ENCODE assay signal across 18 cellular contexts in genomic region chr1:246703581-246703980, GRCh38. TPM values are rescaled to one million over a fixed set of nuclear protein-coding genes. Genes with fewer than 3 reads are reported as not detected.
DNase-seq lines count a peak whose midpoint lies in the region; ATAC-seq and TF ChIP-seq lines count a peak whose summit lies in the region.
"Had no signal": no experiment of that assay in that cellular context is flagged by ENCODE, and none has a peak within 500 bp of the region (broad histone marks: within the 10 kb centered on the region; RNA-seq: fewer than 3 reads in every experiment).

No MANE protein-coding gene starts in this region.

- H2AFZ ChIP-seq in neural progenitor cell (replicated peaks), result peak overlapping the region; percentile 42

- no peaks in the 10 kb centered on the region for H3K79me2 ChIP-seq in neural progenitor cell (ENCODE audit: low read depth)

- no peaks in the 10 kb centered on the region for H4K20me1 ChIP-seq in neural progenitor cell (ENCODE audit: low read depth)

- POLR2A ChIA-PET in CD8-positive, alpha-beta T cell (lab: Charles Lee), result no interaction called here

- TF ChIP-seq CTCF in Calu3 (IDR thresholded peaks at IDR 0.05; ENCODE audit: unreplicated experiment) (no peak), breast epithelium (IDR thresholded peaks at IDR 0.05) (no peak), neural progenitor cell (IDR thresholded peaks at IDR 0.05) (no peak)
- TF ChIP-seq CTCF in CD8-positive, alpha-beta T cell (IDR thresholded peaks at IDR 0.05), result no peak

- H3K36me3 Mint-ChIP-seq in Calu3 (ENCODE audit: insufficient read depth, unreplicated experiment) (no peaks in the 10 kb centered on the region), neural progenitor cell (no peaks in the 10 kb centered on the region)
- H3K36me3 Mint-ChIP-seq in CD8-positive, alpha-beta T cell, result no peaks in the 10 kb centered on the region

- CTCF ChIA-PET in Calu3 (lab: Charles Lee), result interaction anchor here (0.9 kb wide), 1 partner anchor 12 kb away, joined by 3 read pairs; no protein-coding TSS in a partner anchor
- CTCF ChIA-PET in CD8-positive, alpha-beta T cell (lab: Charles Lee), result interaction anchor here (1.7 kb wide), 1 partner anchor 206 kb away, joined by 4 read pairs; no protein-coding TSS in a partner anchor

- no peaks in the 10 kb centered on the region for H3K27me3 Mint-ChIP-seq in Calu3 (ENCODE audit: unreplicated experiment)
- H3K27me3 Mint-ChIP-seq in neural progenitor cell (ENCODE audit: insufficient read depth, low read depth), result no peaks in the 10 kb centered on the region
- peaks cover 2% of the 10 kb centered on the region for H3K27me3 Mint-ChIP-seq in CD8-positive, alpha-beta T cell (ENCODE audit: low read depth)

- no peak overlapping the region for H3K4me3 Mint-ChIP-seq in Calu3 (ENCODE audit: low read depth, unreplicated experiment)
- H3K4me3 Mint-ChIP-seq in neural progenitor cell, result no peak overlapping the region
- no peak overlapping the region for H3K4me3 Mint-ChIP-seq in CD8-positive, alpha-beta T cell
- H3K4me3 Mint-ChIP-seq: effector memory CD8-positive, alpha-beta T cell; stimulated activated naive CD8-positive, alpha-beta T cell treated with anti-CD3 and anti-CD28 coated beads, Interleukin-15, amount 100 ng/mL, for 72 hours had no signal

- H3K36me3 ChIP-seq in breast epithelium (no peaks in the 10 kb centered on the region), neural progenitor cell (no peaks in the 10 kb centered on the region)
- no peaks in the 10 kb centered on the region for H3K36me3 ChIP-seq in CD8-positive, alpha-beta T cell (ENCODE audit: insufficient read depth, low read length)
- H3K36me3 ChIP-seq: uterus had no signal

- H3K27ac ChIP-seq in breast epithelium (peak overlapping the region; percentile 2 to 21), neural progenitor cell (no peak overlapping the region)
- H3K27ac ChIP-seq in CD8-positive, alpha-beta T cell (ENCODE audit: low read depth, low read length), result no peak overlapping the region
- H3K27ac ChIP-seq: foreskin keratinocyte, KMS-11, uterus had no signal

- peak; percentile 57 for DNase-seq in Calu3
- peak; percentile 53 for DNase-seq in Jurkat, Clone E6-1 (ENCODE audit: low read depth, low spot score)
- peak in 1 of 2 donors; percentile 66 for DNase-seq in breast epithelium (ENCODE audit: low spot score in 2 of 2)
- no peak for DNase-seq in neural progenitor cell (ENCODE audit: low spot score)
- no peak for DNase-seq in GOT3 (lab: John Stamatoyannopoulos, UW)
- DNase-seq in kidney glomerular epithelial cell (lab: John Stamatoyannopoulos, UW), result no peak
- DNase-seq in stimulated activated CD4-positive, alpha-beta T cell treated with anti-CD3 and anti-CD28 coated beads, Interleukin-4, amount 100 ng/mL, for 4 hours, result no peak
- DNase-seq in CD8-positive, alpha-beta T cell, result no peak
- DNase-seq: C1 segment of cervical spinal cord; effector memory CD8-positive, alpha-beta T cell; EL; foreskin keratinocyte; NCI-H1436; NCI-H510A; stimulated activated naive CD8-positive, alpha-beta T cell treated with anti-CD3 and anti-CD28 coated beads, Interleukin-15, amount 100 ng/mL, for 72 hours; SW 1271; uterus had no signal

- H3K9me3 Mint-ChIP-seq in Calu3 (ENCODE audit: low read depth, unreplicated experiment), result no peaks in the 10 kb centered on the region
- H3K9me3 Mint-ChIP-seq in neural progenitor cell, result no peaks in the 10 kb centered on the region
- no peaks in the 10 kb centered on the region for H3K9me3 Mint-ChIP-seq in CD8-positive, alpha-beta T cell
- H3K9me3 Mint-ChIP-seq: effector memory CD8-positive, alpha-beta T cell; stimulated activated naive CD8-positive, alpha-beta T cell treated with anti-CD3 and anti-CD28 coated beads, Interleukin-15, amount 100 ng/mL, for 72 hours had no signal

- H3K27me3 ChIP-seq in breast epithelium, result no peaks in the 10 kb centered on the region
- no peaks in the 10 kb centered on the region for H3K27me3 ChIP-seq in neural progenitor cell
- no peaks in the 10 kb centered on the region for H3K27me3 ChIP-seq in CD8-positive, alpha-beta T cell (ENCODE audit: insufficient read depth, low read length)
- H3K27me3 ChIP-seq: foreskin keratinocyte, uterus had no signal

- H3K4me3 ChIP-seq in Jurkat, Clone E6-1 (ENCODE audit: low read length), result no peak overlapping the region
- H3K4me3 ChIP-seq in breast epithelium (no peak overlapping the region), neural progenitor cell (no peak overlapping the region)
- H3K4me3 ChIP-seq in CD8-positive, alpha-beta T cell (ENCODE audit: low read depth, low read length), result no peak overlapping the region
- H3K4me3 ChIP-seq: uterus had no signal

- H3K27ac Mint-ChIP-seq in Calu3 (ENCODE audit: unreplicated experiment), result no peak overlapping the region
- H3K27ac Mint-ChIP-seq in neural progenitor cell, result no peak overlapping the region
- no peak overlapping the region for H3K27ac Mint-ChIP-seq in CD8-positive, alpha-beta T cell
- H3K27ac Mint-ChIP-seq: effector memory CD8-positive, alpha-beta T cell; stimulated activated naive CD8-positive, alpha-beta T cell treated with anti-CD3 and anti-CD28 coated beads, Interleukin-15, amount 100 ng/mL, for 72 hours had no signal

- H3K4me1 Mint-ChIP-seq in Calu3 (ENCODE audit: low read depth, unreplicated experiment) (peaks cover 26% of the 10 kb centered on the region), neural progenitor cell (no peaks in the 10 kb centered on the region)
- peaks cover 6% of the 10 kb centered on the region for H3K4me1 Mint-ChIP-seq in CD8-positive, alpha-beta T cell (ENCODE audit: low read depth)

- H3K9me3 ChIP-seq in breast epithelium, result no peaks in the 10 kb centered on the region
- no peaks in the 10 kb centered on the region for H3K9me3 ChIP-seq in neural progenitor cell (ENCODE audit: low read depth)
- H3K9me3 ChIP-seq in CD8-positive, alpha-beta T cell (ENCODE audit: low read length), result no peaks in the 10 kb centered on the region
- H3K9me3 ChIP-seq: uterus had no signal

- BruUV-seq in Calu3 (replicated peaks; lab: Mats Ljungman, UMichigan), result no TSS peak

- TF ChIP-seq POLR2A in breast epithelium (IDR thresholded peaks at IDR 0.05), result no peak

- H3K9ac ChIP-seq in neural progenitor cell, result no peak overlapping the region
- H3K9ac ChIP-seq: KMS-11 had no signal

- no peak for ATAC-seq in CD8-positive, alpha-beta T cell
- ATAC-seq: effector memory CD8-positive, alpha-beta T cell; foreskin keratinocyte; stimulated activated naive CD8-positive, alpha-beta T cell treated with anti-CD3 and anti-CD28 coated beads, Interleukin-15, amount 100 ng/mL, for 72 hours had no signal

- H3K4me2 ChIP-seq in neural progenitor cell, result no peak overlapping the region
- H3K4me2 ChIP-seq: KMS-11 had no signal

- no peaks in the 10 kb centered on the region for H3F3A ChIP-seq in neural progenitor cell (ENCODE audit: low read depth)

- H3K4me1 ChIP-seq in breast epithelium (no peaks in the 10 kb centered on the region), neural progenitor cell (no peaks in the 10 kb centered on the region)
- H3K4me1 ChIP-seq in CD8-positive, alpha-beta T cell (ENCODE audit: insufficient read depth, low read length), result peaks cover 2% of the 10 kb centered on the region
- H3K4me1 ChIP-seq: uterus had no signal

- intact Hi-C loops in Calu3 (cut with micrococcal nuclease; ENCODE audit: unreplicated experiment) (no loop called here), breast epithelium (cut with DNase I; ENCODE audit: low total_unique reads) (no loop called here)
- intact Hi-C loops in CD8-positive, alpha-beta T cell (cut with DNase I, micrococcal nuclease), result no loop called here

RNA-seq across cellular contexts. Expression of gene SCCPDH, which starts 20.6 kb away (rescaled TPM):
- total RNA-seq in Calu3 (2022) (36.0 and 40.0 TPM in 2 replicates), breast epithelium (10 to 100 TPM; 11.3 to 30.8 (median 23.7) TPM), neural progenitor cell (ENCODE audit: low replicate concordance) (46.7 and 56.3 TPM in 2 replicates)
- 82.1 TPM for polyA plus RNA-seq in Jurkat, Clone E6-1 (2012; ENCODE audit: insufficient read depth, insufficient read length)
- 1 to 10 TPM; 5.4 to 6.0 TPM for total RNA-seq in CD8-positive, alpha-beta T cell

Comparison
In these comparisons a context has a peak if more than half of its experiments do, and no peak if none do; other contexts are left out.
1. DNase-seq: peak in Calu3 (single experiment) and Jurkat, Clone E6-1 (single experiment); none in neural progenitor cell (single experiment), GOT3 (single experiment), kidney glomerular epithelial cell (single experiment), stimulated activated CD4-positive, alpha-beta T cell treated with anti-CD3 and anti-CD28 coated beads, Interleukin-4, amount 100 ng/mL, for 4 hours (0 of 2) and CD8-positive, alpha-beta T cell (0 of 7).
2. H3K27ac ChIP-seq: peak in breast epithelium (2 of 2); none in neural progenitor cell (single experiment) and CD8-positive, alpha-beta T cell (single experiment).